In genomic region chr15:68383161-68384074, GRCh38 we compare ENCODE assay signal across 8 cellular contexts. TPM values are rescaled to one million over a fixed set of nuclear protein-coding genes. Genes with fewer than 3 reads are reported as not detected.
DNase-seq lines count a peak whose midpoint lies in the region; ATAC-seq, FAIRE-seq and TF ChIP-seq lines count a peak whose summit lies in the region.

No MANE protein-coding gene starts in this region.

- WGBS in HepG2 (ENCODE audit: low lambda C conversion rate): 79% methylated on average over 12 of the region's 12 CpGs

- no peak overlapping the region for H2AFZ ChIP-seq in HepG2 (ENCODE audit: low read length)

- ATAC-seq in T-cell (replicated peaks in 1 of 4) (peak in 3 of 4 experiments; percentile 57 to 72 (median 67)), HepG2 (0 out of 3 replicates have a peak, but pooled peaks have one; percentile 41), GM18858 (IDR thresholded peaks at IDR 0.05; ENCODE audit: unreplicated experiment) (no peak), HG03095 (IDR thresholded peaks at IDR 0.05; ENCODE audit: unreplicated experiment) (no peak)

- no peaks in the 10 kb centered on the region for H4K20me1 ChIP-seq in DOHH2 (ENCODE audit: control insufficient read depth, insufficient read depth, low read depth, low read length)
- no peaks in the 10 kb centered on the region for H4K20me1 ChIP-seq in HepG2 (ENCODE audit: insufficient read depth, low read length)

- CTCF ChIA-PET in T-cell (lab: Charles Lee): interaction anchor here (0.7 to 1.9 kb wide), 5 partner anchors 130 to 854 kb away, joined by 4 to 6 read pairs (median 5); no protein-coding TSS in a partner anchor
- CTCF ChIA-PET in HepG2 (lab: Yijun Ruan, JAX; ENCODE audit: low intra/inter-chr PET ratio, low total read pairs): interaction anchor here (0.7 to 1.6 kb wide), 3 partner anchors 77 to 1529 kb away, joined by 3 to 11 read pairs (median 8); no protein-coding TSS in a partner anchor

- H3K79me2 ChIP-seq in DOHH2 (ENCODE audit: control insufficient read depth, low read length) (no peaks in the 10 kb centered on the region), HepG2 (ENCODE audit: insufficient read depth, low read length) (no peaks in the 10 kb centered on the region)

- H3K9me2 ChIP-seq in DOHH2 (replicated peaks; ENCODE audit: control insufficient read depth, low read length): no peaks in the 10 kb centered on the region

- H3K9me3 ChIP-seq in DOHH2 (ENCODE audit: control insufficient read depth, insufficient read depth, low read length): 0 out of 2 replicates have a peak, but pooled peaks cover 3% of the 10 kb centered on the region
- no peaks in the 10 kb centered on the region for H3K9me3 ChIP-seq in HepG2 (ENCODE audit: low read length)

- H3K4me3 ChIP-seq in DOHH2 (ENCODE audit: low read length) (no peak overlapping the region), HepG2 (replicated peaks in 1 of 3; ENCODE audit: insufficient read depth in 1 of 3, low read depth in 2 of 3, low read length in 3 of 3) (no peak overlapping the region)

- no peaks in the 10 kb centered on the region for H3K36me3 Mint-ChIP-seq in T-cell

- H3K36me3 ChIP-seq in DOHH2 (ENCODE audit: control insufficient read depth, low read length) (no peaks in the 10 kb centered on the region), HepG2 (replicated peaks in 1 of 2; ENCODE audit: control insufficient read depth in 1 of 2, insufficient read depth in 2 of 2, low read length in 2 of 2) (no peaks in the 10 kb centered on the region)

- DNase-seq in HT1080 (ENCODE audit: low read depth): peak; percentile 63
- peak in 21 of 34 experiments; percentile 5 to 40 (median 14) for DNase-seq in T-cell
- DNase-seq in cerebellum (ENCODE audit: low spot score): peak; percentile 26
- DNase-seq in HepG2 (ENCODE audit: low spot score): peak; percentile 39
- peak; percentile 72 for DNase-seq in superior temporal gyrus (ENCODE audit: extremely low spot score)

- peaks cover 6% of the 10 kb centered on the region for H3K4me1 ChIP-seq in DOHH2 (ENCODE audit: control insufficient read depth, low read length)
- peaks cover 10% of the 10 kb centered on the region for H3K4me1 ChIP-seq in HepG2 (ENCODE audit: insufficient read depth, low read length)

- POLR2A ChIA-PET in T-cell (lab: Charles Lee) (no interaction called here), HepG2 (lab: Yijun Ruan, JAX) (no interaction called here)

- peaks cover 16 to 18% (median 16%) of the 10 kb centered on the region in 3 donors for H3K4me1 Mint-ChIP-seq in T-cell

- in situ Hi-C loops in HepG2 (cut with HindIII; ENCODE audit: extremely low pct_ligation_motif_present, low pct_unique_long_range_greater_than_20kb): loop anchor here (5.0 kb wide), 1 partner anchor 126 kb away; no protein-coding TSS in a partner anchor

- H3K9ac ChIP-seq in HepG2 (ENCODE audit: insufficient read depth, low read depth, low read length): no peak overlapping the region

- H3K4me3 Mint-ChIP-seq in T-cell: no peak overlapping the region

- H3K27ac ChIP-seq in DOHH2 (ENCODE audit: low read depth, low read length) (no peak overlapping the region), HepG2 (ENCODE audit: extremely low read length, insufficient read depth, low read length) (no peak overlapping the region)

- H3K4me2 ChIP-seq in DOHH2 (ENCODE audit: low read length) (no peak overlapping the region), HepG2 (ENCODE audit: low read depth, low read length) (no peak overlapping the region)

- peak; percentile 75 for FAIRE-seq in HepG2 (lab: Jason Lieb, UNC)

- no peak overlapping the region for H3K27ac Mint-ChIP-seq in T-cell

- no TSS peak for BruUV-seq in HepG2 (replicated peaks; lab: Mats Ljungman, UMichigan)

- H3K9me3 Mint-ChIP-seq in T-cell: no peaks in the 10 kb centered on the region

- H3F3A ChIP-seq in DOHH2 (ENCODE audit: control insufficient read depth, insufficient read depth): no peaks in the 10 kb centered on the region

- TF ChIP-seq EP300 in HepG2 (IDR thresholded peaks at IDR 0.05; ENCODE audit: low read depth in 2 of 2, low read length in 2 of 2) (no peak), HepG2 (CRISPR knock-in tag; IDR thresholded peaks at IDR 0.05; ENCODE audit: borderline replicate concordance) (no peak)

- intact Hi-C loops in HepG2 (cut with micrococcal nuclease; ENCODE audit: unreplicated experiment): loop anchor here (1.0 kb wide), 2 partner anchors 77 to 130 kb away; no protein-coding TSS in a partner anchor

- 0 out of 2 replicates have a peak, but pooled peaks have one; percentile 16 for TF ChIP-seq RAD21 in HepG2 (CRISPR knock-in tag; IDR thresholded peaks at IDR 0.05)

- TF ChIP-seq CTCF in DOHH2 (IDR thresholded peaks at IDR 0.05; ENCODE audit: low read depth, low read length, poor library complexity, severe bottlenecking) (peak; percentile 88), HepG2 (CRISPR knock-in tag; IDR thresholded peaks at IDR 0.05) (peak; percentile 64)

- no peak for TF ChIP-seq POLR2A in HepG2 (IDR thresholded peaks at IDR 0.05; ENCODE audit: insufficient read depth in 1 of 2, low read depth in 2 of 2, low read length in 2 of 2)

- H3K27me3 ChIP-seq in DOHH2 (ENCODE audit: control insufficient read depth, low read length): no peaks in the 10 kb centered on the region; the same call in none of the 2 replicates
- H3K27me3 ChIP-seq in HepG2 (ENCODE audit: control insufficient read depth in 1 of 2, insufficient read depth in 2 of 2, low read length in 2 of 2): peaks cover 12 to 25% of the 10 kb centered on the region in 2 experiments; a peak in 4 of 5 replicates

- no peaks in the 10 kb centered on the region for H3K27me3 Mint-ChIP-seq in T-cell

TF ChIP-seq in HepG2, 621 proteins besides CTCF, POLR2A, EP300 and RAD21:
- TF ChIP-seq ZNF552 (CRISPR knock-in tag; IDR thresholded peaks at IDR 0.05; ENCODE audit: borderline replicate concordance): no peak
- TF ChIP-seq ZNF704 (CRISPR knock-in tag; IDR thresholded peaks at IDR 0.05; ENCODE audit: borderline replicate concordance): no peak
- no peak for TF ChIP-seq WIZ (CRISPR knock-in tag; IDR thresholded peaks at IDR 0.05)
- TF ChIP-seq NFYC (CRISPR knock-in tag; IDR thresholded peaks at IDR 0.05): no peak
- TF ChIP-seq ZNF564 (CRISPR knock-in tag; IDR thresholded peaks at IDR 0.05): no peak
- TF ChIP-seq MAFK (conservative IDR thresholded peaks at IDR 0.05 in 1 of 2, IDR thresholded peaks at IDR 0.05 in 1 of 2; ENCODE audit: low read length in 2 of 2): peak; percentile 35 to 69
- peak; percentile 41 for TF ChIP-seq TEAD3 (CRISPR knock-in tag; optimal IDR thresholded peaks at IDR 0.05; ENCODE audit: borderline replicate concordance)
- TF ChIP-seq ZNF337 (CRISPR knock-in tag; IDR thresholded peaks at IDR 0.05; ENCODE audit: borderline replicate concordance, low read depth): no peak
- no peak for TF ChIP-seq ZNF720 (CRISPR knock-in tag; IDR thresholded peaks at IDR 0.05)
- peak; percentile 47 for TF ChIP-seq STAG1 (CRISPR knock-in tag; IDR thresholded peaks at IDR 0.05)
- TF ChIP-seq SMC3 (IDR thresholded peaks at IDR 0.05; ENCODE audit: low read length): peak; percentile 39; the same call in 1 of the 2 replicates

RNA-seq across cellular contexts. Expression of gene ITGA11, which starts 48.5 kb away (rescaled TPM):
- 0.77 and 2.1 TPM in 2 replicates for total RNA-seq in HT1080 (2014; rRNA removed; shearing (Covaris generic))
- polyA plus RNA-seq in HT1080 (2015; cell fraction: cytosol; rRNA removed): 4.6 and 5.2 TPM in 2 replicates
- 16.5 and 19.3 TPM in 2 replicates for polyA plus RNA-seq in HT1080 (2015; cell fraction: nucleus; rRNA removed)
- total RNA-seq in T-cell: under 1 TPM in 3 of 5 donors, not detected in 2; 0.07 to 0.95 (median 0.18) TPM
- 4.2 TPM for total RNA-seq in cerebellum
- total RNA-seq in HepG2 (2016; rRNA removed; fragmentation: Illumina TruSeq; extraction: Trizol): not detected in 2 replicates
- total RNA-seq in HepG2 (2016; cell fraction: cytosol; rRNA removed; fragmentation: Illumina TruSeq; extraction: Trizol; ENCODE audit: low read depth): not detected in 2 replicates
- total RNA-seq in HepG2 (2016; cell fraction: insoluble cytoplasmic fraction; rRNA removed; fragmentation: Illumina TruSeq; extraction: Trizol): not detected in 2 replicates
- not detected in 2 replicates for total RNA-seq in HepG2 (2016; cell fraction: membrane; rRNA removed; fragmentation: Illumina TruSeq; extraction: Trizol)
- total RNA-seq in HepG2 (2016; cell fraction: nucleus; rRNA removed; fragmentation: Illumina TruSeq; extraction: Trizol): 0.03 TPM in 1 of 2 replicates, not detected in the other
- not detected in 2 replicates for polyA plus RNA-seq in HepG2 (2011; rRNA removed)
- not detected in 2 replicates for polyA plus RNA-seq in HepG2 (2011; cell fraction: cytosol; rRNA removed)
- 0.02 TPM in 2 replicates for polyA plus RNA-seq in HepG2 (2011; cell fraction: nucleus; rRNA removed)
- polyA plus RNA-seq in HepG2 (2012): 0.01 TPM in 1 of 2 replicates, not detected in the other
- not detected in 2 replicates for polyA plus RNA-seq in HepG2 (2016; cell fraction: cytosol; fragmentation: Illumina TruSeq; extraction: Trizol; ENCODE audit: low read depth)
- polyA plus RNA-seq in HepG2 (2016; cell fraction: insoluble cytoplasmic fraction; fragmentation: Illumina TruSeq; extraction: Trizol; ENCODE audit: low read depth): not detected in 2 replicates
- not detected in 2 replicates for polyA plus RNA-seq in HepG2 (2016; cell fraction: membrane; fragmentation: Illumina TruSeq; extraction: Trizol; ENCODE audit: low read depth)
- not detected in 2 replicates for polyA plus RNA-seq in HepG2 (2016; cell fraction: nucleus; fragmentation: Illumina TruSeq; extraction: Trizol; ENCODE audit: insufficient read depth, low read depth)
- polyA minus RNA-seq in HepG2 (2011; rRNA and poly(A)+ RNA removed; ENCODE audit: low replicate concordance): not detected in 2 replicates
- not detected in 2 replicates for polyA minus RNA-seq in HepG2 (2011; cell fraction: cytosol; rRNA and poly(A)+ RNA removed)
- 0.12 TPM in 1 of 2 replicates, not detected in the other for polyA minus RNA-seq in HepG2 (2011; cell fraction: nucleus; rRNA and poly(A)+ RNA removed)

Comparison
In these comparisons a context has a peak if more than half of its experiments do, and no peak if none do; other contexts are left out.
1. DNase-seq: peak in every context shown above with its lines; median percentile 72 in superior temporal gyrus; 63 in HT1080; 39 in HepG2; 26 in cerebellum; 14 in T-cell.
2. ATAC-seq: peak in T-cell (3 of 4) and HepG2 (single experiment); none in GM18858 (single experiment) and HG03095 (single experiment).